In the genomic region with DNA sequence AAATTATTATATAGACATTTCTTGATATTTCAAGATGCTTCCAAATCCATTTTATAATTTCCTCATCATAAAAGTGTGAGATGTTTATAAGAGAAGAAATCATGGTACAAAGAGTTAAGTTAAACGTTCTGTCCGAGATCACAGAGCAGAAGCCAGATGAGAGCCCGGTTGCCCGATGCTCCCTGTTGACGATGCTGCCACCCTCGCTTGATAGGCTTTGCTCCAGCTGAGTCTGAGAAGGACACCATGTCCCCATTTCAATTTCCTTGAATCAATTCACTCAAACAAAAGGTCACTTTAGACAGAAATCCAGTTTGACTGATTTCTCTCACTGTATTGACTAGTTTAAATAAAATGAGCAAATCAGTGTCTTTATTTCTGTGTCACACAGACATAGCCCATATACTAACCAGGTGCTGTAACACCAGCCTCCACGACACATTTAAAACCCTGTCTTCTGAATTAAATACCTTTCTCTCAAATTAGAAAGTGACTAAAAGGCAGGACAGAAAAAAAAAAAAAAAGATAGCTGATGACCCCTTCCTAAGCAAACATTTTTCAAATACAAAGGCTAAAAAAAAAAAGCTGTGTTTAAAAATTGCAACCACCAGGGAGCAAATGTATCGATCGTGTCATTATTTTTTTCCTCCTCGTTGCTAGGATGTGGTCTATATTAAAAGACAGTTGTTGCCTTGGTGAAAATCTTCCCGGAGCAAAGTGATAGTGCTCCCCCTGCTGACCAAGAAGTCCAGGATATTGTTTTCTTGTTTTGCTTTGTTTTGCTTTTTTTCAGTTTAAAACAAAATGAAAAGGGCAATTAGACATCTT, we compare ENCODE assay signal across 8 cellular contexts. TPM values are rescaled to one million over a fixed set of nuclear protein-coding genes. Genes with fewer than 3 reads are reported as not detected.
A peak's percentile ranks its signal among the peaks of the same experiment; 100 is the strongest.
DNase-seq lines count a peak whose midpoint lies in the region; ATAC-seq and TF ChIP-seq lines count a peak whose summit lies in the region.

No MANE protein-coding gene starts in this region.

- H3K27ac Mint-ChIP-seq in activated naive CD8-positive, alpha-beta T cell, result peak overlapping the region; percentile 72

- H3K27ac ChIP-seq in Peyer's patch (peak overlapping the region in 3 of 4 donors; percentile 9 to 50 (median 34)), ovary (no peak overlapping the region)

- TF ChIP-seq CTCF in Peyer's patch (IDR thresholded peaks at IDR 0.05) (peak; percentile 64 to 93 (median 82)), ovary (IDR thresholded peaks at IDR 0.05) (peak; percentile 24 to 40 (median 37))

- DNase-seq in CMK (ENCODE audit: low read depth) (peak; percentile 26), Kasumi-1 (lab: John Stamatoyannopoulos, UW) (peak; percentile 82 to 89), Peyer's patch (peak; percentile 40 to 82 (median 58)), glomerular endothelial cell (ENCODE audit: extremely low read depth, low read depth, low spot score) (peak; percentile 63), ovary (peak in 1 of 5 donors; percentile 42), ecto neural progenitor cell (ENCODE audit: low spot score) (no peak)

- TF ChIP-seq POLR2A in Peyer's patch (IDR thresholded peaks at IDR 0.05) (no peak), ovary (IDR thresholded peaks at IDR 0.05) (no peak)

- H3K27me3 ChIP-seq in Peyer's patch, result no peaks in the 10 kb centered on the region
- no peaks in the 10 kb centered on the region for H3K27me3 ChIP-seq in ovary

- H3K4me3 Mint-ChIP-seq in activated naive CD8-positive, alpha-beta T cell, result peak overlapping the region; percentile 78

- intact Hi-C loops in ovary (cut with DNase I), result loop anchor here in 1 of 4 donors (10.0 kb wide), 1 partner anchor 509 kb away; no protein-coding TSS in a partner anchor

- H3K4me1 ChIP-seq in Peyer's patch (no peaks in the 10 kb centered on the region), ovary (ENCODE audit: insufficient read depth) (no peaks in the 10 kb centered on the region)

- H3K36me3 ChIP-seq in Peyer's patch (no peaks in the 10 kb centered on the region), ovary (no peaks in the 10 kb centered on the region)

- peaks cover 12% of the 10 kb centered on the region for H3K9me3 Mint-ChIP-seq in activated naive CD8-positive, alpha-beta T cell (ENCODE audit: low read depth)

- no peaks in the 10 kb centered on the region for H3K9me3 ChIP-seq in Peyer's patch
- H3K9me3 ChIP-seq in ovary, result no peaks in the 10 kb centered on the region

- 5 to 9% (median 7%) methylated on average over 11 of the region's 11 CpGs for WGBS in ovary, 3 donors

- H3K4me3 ChIP-seq in Peyer's patch (peak overlapping the region in 2 of 4 donors; percentile 29 to 39), ovary (no peak overlapping the region)

- peaks cover 6% of the 10 kb centered on the region for H3K36me3 Mint-ChIP-seq in activated naive CD8-positive, alpha-beta T cell

- no peaks in the 10 kb centered on the region for H3K4me1 Mint-ChIP-seq in activated naive CD8-positive, alpha-beta T cell (ENCODE audit: low read depth)

- TF ChIP-seq EP300 in ovary (IDR thresholded peaks at IDR 0.05), result no peak

- H3K27me3 Mint-ChIP-seq in activated naive CD8-positive, alpha-beta T cell, result no peaks in the 10 kb centered on the region

- ATAC-seq in GM19463 (IDR thresholded peaks at IDR 0.05; ENCODE audit: unreplicated experiment), result peak; percentile 36

RNA-seq across cellular contexts. Expression of a gene that starts 35.2 kb away (rescaled TPM):
- total RNA-seq in Peyer's patch, result not detected
- not detected in 2 replicates for total RNA-seq in glomerular endothelial cell
- 1 to 10 TPM in 1 of 7 donors, under 1 TPM in 1, not detected in 5; 0.57 to 1.6 TPM for total RNA-seq in ovary
- polyA plus RNA-seq in ovary, result 1 to 10 TPM in 1 of 2 donors, not detected in 1; 1.2 TPM

RNA-seq across cellular contexts. Expression of a gene that starts 45.6 kb away (rescaled TPM):
- total RNA-seq in Peyer's patch (10 to 100 TPM; 12.1 to 37.1 (median 18.4) TPM), glomerular endothelial cell (34.6 and 44.9 TPM in 2 replicates), ovary (10 to 100 TPM; 19.5 to 28.0 (median 24.8) TPM)
- polyA plus RNA-seq in ovary, result 10 to 100 TPM; 27.8 to 35.2 TPM

Comparison
In these comparisons a context has a peak if more than half of its experiments do, and no peak if none do; other contexts are left out.
1. H3K27ac ChIP-seq: peak in Peyer's patch (3 of 4); none in ovary (0 of 2).